24 cellular contexts compared by ENCODE assay signal in the genomic region with DNA sequence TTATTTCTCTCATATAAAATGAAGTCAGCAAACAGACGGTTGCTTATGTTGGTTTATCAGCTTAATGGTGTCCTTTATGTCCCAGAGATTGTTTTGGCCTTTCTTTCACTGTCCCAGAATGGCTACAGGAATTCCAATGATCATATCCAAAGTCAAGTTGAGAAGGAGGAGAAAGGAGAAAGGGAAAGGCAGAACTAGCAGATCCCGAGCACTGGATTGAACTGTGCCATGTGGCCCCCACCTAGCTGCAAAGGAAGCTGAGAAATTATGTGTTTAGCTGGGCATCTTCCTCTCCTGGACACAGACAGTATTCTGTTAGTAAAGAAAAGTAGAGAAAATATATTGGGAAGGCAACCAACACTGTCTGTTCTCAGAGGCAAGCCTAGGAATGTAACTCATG.
"Had no signal": no experiment of that assay in that cellular context is flagged by ENCODE, and none has a peak within 500 bp of the region (broad histone marks: within the 10 kb centered on the region; RNA-seq: fewer than 3 reads in every experiment).

No MANE protein-coding gene starts in this region.

- H3K27me3 ChIP-seq: esophagus muscularis mucosa, foreskin keratinocyte, gastroesophageal sphincter, left lung had no signal

- H3K27ac ChIP-seq: coronary artery, dorsolateral prefrontal cortex, esophagus muscularis mucosa, foreskin keratinocyte, gastroesophageal sphincter, heart left ventricle, hepatocyte, left lung, lower lobe of right lung had no signal

- H3K4me1 ChIP-seq: esophagus muscularis mucosa, gastroesophageal sphincter, heart left ventricle, left lung, lower lobe of right lung had no signal

- DNase-seq: dermis blood vessel endothelial cell; dorsolateral prefrontal cortex; effector CD4-positive, alpha-beta T cell; effector memory CD4-positive, alpha-beta T cell; foreskin keratinocyte; heart left ventricle; hypothalamus; immature natural killer cell; islet precursor cell; left cardiac atrium; left lung; left ventricle myocardium superior; lower lobe of right lung; mesendoderm; midbrain; naive thymus-derived CD4-positive, alpha-beta T cell; natural killer cell had no signal

- H3K9me3 Mint-ChIP-seq: memory B cell had no signal

- H3K4me2 ChIP-seq: hepatocyte had no signal

- H2AFZ ChIP-seq: hepatocyte had no signal

- H3K9me3 ChIP-seq: esophagus muscularis mucosa, gastroesophageal sphincter, heart left ventricle, left lung, lower lobe of right lung had no signal

- H3K4me1 Mint-ChIP-seq: immature natural killer cell; naive thymus-derived CD4-positive, alpha-beta T cell; natural killer cell had no signal

- H3K4me3 ChIP-seq: coronary artery, dorsolateral prefrontal cortex, esophagus muscularis mucosa, gastroesophageal sphincter, heart left ventricle, hepatocyte, left lung, lower lobe of right lung had no signal

- H3K4me3 Mint-ChIP-seq: immature natural killer cell; memory B cell; naive thymus-derived CD4-positive, alpha-beta T cell; natural killer cell had no signal

- FAIRE-seq: endothelial cell of umbilical vein, frontal cortex had no signal

- H3K79me2 ChIP-seq: hepatocyte had no signal

- H3K36me3 Mint-ChIP-seq: immature natural killer cell; memory B cell; naive thymus-derived CD4-positive, alpha-beta T cell; natural killer cell had no signal

- H3K27ac Mint-ChIP-seq: immature natural killer cell; memory B cell; naive thymus-derived CD4-positive, alpha-beta T cell; natural killer cell had no signal

- H3K36me3 ChIP-seq: esophagus muscularis mucosa, gastroesophageal sphincter, heart left ventricle, left lung, lower lobe of right lung had no signal
